8 cellular contexts compared by ENCODE assay signal in the genomic region with DNA sequence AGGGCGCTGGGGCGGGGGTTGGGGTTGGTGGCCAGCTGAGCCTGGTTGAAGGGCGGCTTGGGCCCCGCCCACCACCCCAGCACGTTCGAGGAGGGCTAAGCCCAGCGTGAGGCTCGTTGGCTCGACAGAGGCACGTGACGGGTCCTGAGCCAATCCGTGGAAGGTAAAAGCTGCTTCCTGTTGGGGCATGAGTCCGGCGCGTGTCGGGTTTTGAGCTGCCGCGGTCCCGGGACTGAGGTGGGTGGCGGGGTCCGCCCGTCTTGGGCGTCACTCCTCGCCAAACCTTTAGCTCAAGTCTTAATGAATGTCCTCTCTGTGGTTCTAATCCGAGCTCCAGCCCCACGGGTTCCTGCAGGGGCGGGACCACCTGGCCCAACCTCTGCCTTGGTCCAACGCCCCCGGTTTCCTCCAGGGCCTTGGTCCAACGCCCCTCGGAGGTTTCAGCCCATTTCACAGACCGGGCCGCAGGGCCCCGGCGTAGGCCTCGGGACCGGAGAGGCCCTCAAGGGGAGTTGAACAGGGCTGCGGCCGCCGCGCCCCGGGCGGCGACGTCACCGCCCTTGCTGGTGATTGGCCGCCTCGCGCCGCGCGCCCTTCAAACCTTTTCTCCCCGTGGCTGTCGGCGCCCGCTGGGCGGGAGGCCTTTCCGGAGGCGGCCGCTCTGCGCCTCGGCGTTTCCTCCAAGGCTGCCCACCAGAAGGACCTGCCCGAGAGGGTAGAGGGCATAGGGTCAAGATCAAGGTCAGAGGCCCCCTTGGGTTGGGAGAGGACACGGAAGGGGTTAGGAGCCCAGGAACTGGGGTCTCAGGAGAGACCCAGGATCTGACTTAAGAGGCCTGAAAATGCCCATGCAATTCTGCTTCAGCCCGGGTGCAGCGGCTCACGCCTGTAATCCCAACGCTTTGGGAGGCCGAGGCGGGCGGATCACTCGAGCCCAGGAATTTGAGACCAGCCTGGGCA. TPM values are rescaled to one million over a fixed set of nuclear protein-coding genes. Genes with fewer than 3 reads are reported as not detected.
DNase-seq lines count a peak whose midpoint lies in the region; ATAC-seq and TF ChIP-seq lines count a peak whose summit lies in the region.

A gene with protein sequence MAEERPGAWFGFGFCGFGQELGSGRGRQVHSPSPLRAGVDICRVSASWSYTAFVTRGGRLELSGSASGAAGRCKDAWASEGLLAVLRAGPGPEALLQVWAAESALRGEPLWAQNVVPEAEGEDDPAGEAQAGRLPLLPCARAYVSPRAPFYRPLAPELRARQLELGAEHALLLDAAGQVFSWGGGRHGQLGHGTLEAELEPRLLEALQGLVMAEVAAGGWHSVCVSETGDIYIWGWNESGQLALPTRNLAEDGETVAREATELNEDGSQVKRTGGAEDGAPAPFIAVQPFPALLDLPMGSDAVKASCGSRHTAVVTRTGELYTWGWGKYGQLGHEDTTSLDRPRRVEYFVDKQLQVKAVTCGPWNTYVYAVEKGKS (plus strand): TSS at position 173 of the 960 bp plus-strand sequence. CDS start 1,851 bp downstream, outside the sequence.

- POLR2A ChIA-PET in A673 (lab: Charles Lee; ENCODE audit: low non-redundant PET) = interaction anchor here (0.5 to 0.7 kb wide), 3 partner anchors 15 to 640 kb away, joined by 3 to 10 read pairs (median 7); no protein-coding TSS in a partner anchor

- no peak for TF ChIP-seq CTCF in A673 (conservative IDR thresholded peaks at IDR 0.05; ENCODE audit: low read depth, low read length)
- no peak for TF ChIP-seq CTCF in coronary artery (IDR thresholded peaks at IDR 0.05)

- H3K36me3 ChIP-seq in A673 (ENCODE audit: insufficient read depth, low read length, poor library complexity, severe bottlenecking) = peaks cover 32% of the 10 kb centered on the region

- peaks cover 15% of the 10 kb centered on the region for H3K4me1 ChIP-seq in A673 (ENCODE audit: insufficient read depth, low read length, poor library complexity, severe bottlenecking)

- DNase-seq in A673 (ENCODE audit: low spot score) (peak; percentile 97), NCI-H460 (ENCODE audit: extremely low read depth, low read depth) (peak; percentile 93), coronary artery (ENCODE audit: low spot score) (peak; percentile 96)
- DNase-seq in activated CD4-positive, alpha-beta T cell treated with anti-CD3 and anti-CD28 coated beads for 4 hours = peak; percentile 82 to 85
- peak; percentile 62 to 90 (median 74) for DNase-seq in stimulated activated CD4-positive, alpha-beta T cell treated with anti-CD3 and anti-CD28 coated beads, Interleukin-1b, Interleukin-23, amount 100 ng/mL, for 24 hours (ENCODE audit: low read depth in 4 of 4, low spot score in 1 of 4)

- peak; percentile 85 for ATAC-seq in GM18873 (IDR thresholded peaks at IDR 0.05; ENCODE audit: low FRiP score, unreplicated experiment)
- ATAC-seq in HG03139 (IDR thresholded peaks at IDR 0.05; ENCODE audit: unreplicated experiment) = peak; percentile 90

- H3K27me3 ChIP-seq in A673 (replicated peaks; ENCODE audit: insufficient read depth, low read depth, low read length, poor library complexity) (no peaks in the 10 kb centered on the region), layer of hippocampus (ENCODE audit: control insufficient read depth, insufficient read depth, low read length) (no peaks in the 10 kb centered on the region)

- H3K27ac ChIP-seq in A673 (ENCODE audit: low read depth, low read length, poor library complexity, severe bottlenecking) = peak within 1 kb of the TSS; percentile 98
- peak within 1 kb of the TSS; percentile 95 to 96 for H3K27ac ChIP-seq in coronary artery
- H3K27ac ChIP-seq in layer of hippocampus (ENCODE audit: low read depth, low read length) = peak within 1 kb of the TSS; percentile 84

- no peaks in the 10 kb centered on the region for H3K9me3 ChIP-seq in A673 (ENCODE audit: low read depth, low read length, poor library complexity, severe bottlenecking)

- CTCF ChIA-PET in A673 (lab: Charles Lee) = interaction anchor here (0.6 to 1.1 kb wide), 3 partner anchors 22 to 38 kb away, joined by 3 to 6 read pairs (median 3); a partner anchor contains a TSS

- BruUV-seq in A673 (replicated peaks; lab: Mats Ljungman, UMichigan) = no TSS peak

- H3K4me3 ChIP-seq in A673 (ENCODE audit: low read depth, low read length, poor library complexity, severe bottlenecking) = peak within 1 kb of the TSS; percentile 76
- H3K4me3 ChIP-seq in coronary artery = peak within 1 kb of the TSS; percentile 92

- intact Hi-C loops in A673 (cut with micrococcal nuclease; ENCODE audit: unreplicated experiment) = loop anchor here (1.0 to 5.0 kb wide), 2 partner anchors 20 to 37 kb away; a partner anchor contains a TSS

RNA-seq across cellular contexts. Expression of the gene that starts here (rescaled TPM):
- 28.8 and 39.5 TPM in 2 replicates for total RNA-seq in A673 (2021)
- total RNA-seq in NCI-H460 (2014; rRNA removed; shearing (Covaris generic)) = 24.1 TPM in 2 replicates
- 137 and 144 TPM in 2 replicates for polyA plus RNA-seq in NCI-H460 (2014; cell fraction: nucleus; rRNA removed)

Comparison
In these comparisons a context has a peak if more than half of its experiments do, and no peak if none do; other contexts are left out.
1. Peak in every context shown above with its lines: DNase-seq, ATAC-seq, H3K4me3 ChIP-seq and H3K27ac ChIP-seq.